Comparison of ENCODE assay signal across 1 cellular context in the genomic region with DNA sequence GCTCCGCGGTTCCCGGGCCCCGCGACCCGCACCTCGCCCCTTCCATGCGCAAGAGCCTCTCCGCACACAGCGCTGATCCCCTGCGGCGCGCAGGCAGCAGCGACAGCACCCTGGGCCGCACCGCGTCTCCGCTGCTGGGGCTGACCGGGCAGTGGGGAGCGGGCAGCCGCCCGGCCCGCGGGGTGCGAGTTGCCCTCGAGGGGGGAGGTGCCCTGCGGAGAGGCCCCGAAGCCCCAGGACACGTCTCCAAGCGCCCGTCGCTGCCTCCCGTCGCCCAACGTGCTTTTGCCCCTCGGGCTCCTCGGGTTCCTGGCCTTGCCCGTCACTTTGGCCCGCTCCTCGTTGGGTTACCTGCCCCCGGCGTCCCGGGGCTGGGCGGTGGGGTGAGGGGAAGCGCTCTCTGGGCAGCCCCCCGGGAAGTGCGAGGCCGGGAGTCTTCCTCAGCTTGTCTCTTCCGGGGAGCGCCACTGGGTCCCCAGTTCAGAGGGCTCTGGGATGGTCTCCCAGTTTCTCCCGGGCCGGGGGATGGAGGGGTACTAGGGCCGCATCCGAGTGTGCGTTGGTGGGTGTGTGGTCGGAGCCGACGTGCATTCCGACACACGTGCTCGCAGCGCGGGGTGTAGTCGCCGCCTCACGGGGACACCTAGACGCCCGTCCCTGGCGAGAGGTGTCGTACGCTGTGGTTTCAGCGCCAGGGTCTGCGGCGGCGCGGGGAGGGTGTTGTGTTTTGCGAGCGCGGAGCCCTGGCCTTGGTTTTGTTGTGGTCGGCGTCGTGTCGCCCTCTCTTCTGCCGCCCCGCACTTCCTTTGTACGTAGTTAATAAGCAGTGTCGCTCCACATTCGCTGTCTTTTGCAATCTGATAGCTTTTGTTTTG.
A peak's percentile ranks its signal among the peaks of the same experiment; 100 is the strongest.
TF ChIP-seq lines count a peak whose summit lies in the region.

No MANE protein-coding gene starts in this region.

TF ChIP-seq in HepG2, 621 proteins besides CTCF, POLR2A, EP300 and RAD21 (continued from another document and continues in another):
- TF ChIP-seq, protein P1, sequence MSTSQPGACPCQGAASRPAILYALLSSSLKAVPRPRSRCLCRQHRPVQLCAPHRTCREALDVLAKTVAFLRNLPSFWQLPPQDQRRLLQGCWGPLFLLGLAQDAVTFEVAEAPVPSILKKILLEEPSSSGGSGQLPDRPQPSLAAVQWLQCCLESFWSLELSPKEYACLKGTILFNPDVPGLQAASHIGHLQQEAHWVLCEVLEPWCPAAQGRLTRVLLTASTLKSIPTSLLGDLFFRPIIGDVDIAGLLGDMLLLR (CRISPR knock-in tag; IDR thresholded peaks at IDR 0.05), result peak; percentile 46; the same call in 1 of the 2 replicates
- TF ChIP-seq ZSCAN9 (CRISPR knock-in tag; IDR thresholded peaks at IDR 0.05; ENCODE audit: borderline replicate concordance), result no peak
- TF ChIP-seq ZNF10 (CRISPR knock-in tag; IDR thresholded peaks at IDR 0.05; ENCODE audit: borderline replicate concordance, low read depth), result no peak
- TF ChIP-seq HHEX (CRISPR knock-in tag; IDR thresholded peaks at IDR 0.05), result no peak
- no peak; the same call in 1 of the 2 replicates for TF ChIP-seq NKX3-1 (CRISPR knock-in tag; IDR thresholded peaks at IDR 0.05)
- TF ChIP-seq, protein P2, sequence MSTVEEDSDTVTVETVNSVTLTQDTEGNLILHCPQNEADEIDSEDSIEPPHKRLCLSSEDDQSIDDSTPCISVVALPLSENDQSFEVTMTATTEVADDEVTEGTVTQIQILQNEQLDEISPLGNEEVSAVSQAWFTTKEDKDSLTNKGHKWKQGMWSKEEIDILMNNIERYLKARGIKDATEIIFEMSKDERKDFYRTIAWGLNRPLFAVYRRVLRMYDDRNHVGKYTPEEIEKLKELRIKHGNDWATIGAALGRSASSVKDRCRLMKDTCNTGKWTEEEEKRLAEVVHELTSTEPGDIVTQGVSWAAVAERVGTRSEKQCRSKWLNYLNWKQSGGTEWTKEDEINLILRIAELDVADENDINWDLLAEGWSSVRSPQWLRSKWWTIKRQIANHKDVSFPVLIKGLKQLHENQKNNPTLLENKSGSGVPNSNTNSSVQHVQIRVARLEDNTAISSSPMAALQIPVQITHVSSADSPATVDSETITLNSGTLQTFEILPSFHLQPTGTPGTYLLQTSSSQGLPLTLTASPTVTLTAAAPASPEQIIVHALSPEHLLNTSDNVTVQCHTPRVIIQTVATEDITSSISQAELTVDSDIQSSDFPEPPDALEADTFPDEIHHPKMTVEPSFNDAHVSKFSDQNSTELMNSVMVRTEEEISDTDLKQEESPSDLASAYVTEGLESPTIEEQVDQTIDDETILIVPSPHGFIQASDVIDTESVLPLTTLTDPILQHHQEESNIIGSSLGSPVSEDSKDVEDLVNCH (CRISPR knock-in tag; IDR thresholded peaks at IDR 0.05), result no peak
- TF ChIP-seq ZNF704 (CRISPR knock-in tag; IDR thresholded peaks at IDR 0.05; ENCODE audit: borderline replicate concordance), result no peak
- TF ChIP-seq ZNF891 (CRISPR knock-in tag; IDR thresholded peaks at IDR 0.05), result peak; percentile 64
- peak; percentile 31; the same call in 1 of the 2 replicates for TF ChIP-seq BORCS8-MEF2B (CRISPR knock-in tag; IDR thresholded peaks at IDR 0.05)
- TF ChIP-seq ZNF563 (CRISPR knock-in tag; IDR thresholded peaks at IDR 0.05), result peak; percentile 19; the same call in 1 of the 2 replicates
- no peak for TF ChIP-seq RFX1 (IDR thresholded peaks at IDR 0.05)
- TF ChIP-seq ZNF550 (CRISPR knock-in tag; IDR thresholded peaks at IDR 0.05; ENCODE audit: borderline replicate concordance), result no peak
- TF ChIP-seq, protein P3, sequence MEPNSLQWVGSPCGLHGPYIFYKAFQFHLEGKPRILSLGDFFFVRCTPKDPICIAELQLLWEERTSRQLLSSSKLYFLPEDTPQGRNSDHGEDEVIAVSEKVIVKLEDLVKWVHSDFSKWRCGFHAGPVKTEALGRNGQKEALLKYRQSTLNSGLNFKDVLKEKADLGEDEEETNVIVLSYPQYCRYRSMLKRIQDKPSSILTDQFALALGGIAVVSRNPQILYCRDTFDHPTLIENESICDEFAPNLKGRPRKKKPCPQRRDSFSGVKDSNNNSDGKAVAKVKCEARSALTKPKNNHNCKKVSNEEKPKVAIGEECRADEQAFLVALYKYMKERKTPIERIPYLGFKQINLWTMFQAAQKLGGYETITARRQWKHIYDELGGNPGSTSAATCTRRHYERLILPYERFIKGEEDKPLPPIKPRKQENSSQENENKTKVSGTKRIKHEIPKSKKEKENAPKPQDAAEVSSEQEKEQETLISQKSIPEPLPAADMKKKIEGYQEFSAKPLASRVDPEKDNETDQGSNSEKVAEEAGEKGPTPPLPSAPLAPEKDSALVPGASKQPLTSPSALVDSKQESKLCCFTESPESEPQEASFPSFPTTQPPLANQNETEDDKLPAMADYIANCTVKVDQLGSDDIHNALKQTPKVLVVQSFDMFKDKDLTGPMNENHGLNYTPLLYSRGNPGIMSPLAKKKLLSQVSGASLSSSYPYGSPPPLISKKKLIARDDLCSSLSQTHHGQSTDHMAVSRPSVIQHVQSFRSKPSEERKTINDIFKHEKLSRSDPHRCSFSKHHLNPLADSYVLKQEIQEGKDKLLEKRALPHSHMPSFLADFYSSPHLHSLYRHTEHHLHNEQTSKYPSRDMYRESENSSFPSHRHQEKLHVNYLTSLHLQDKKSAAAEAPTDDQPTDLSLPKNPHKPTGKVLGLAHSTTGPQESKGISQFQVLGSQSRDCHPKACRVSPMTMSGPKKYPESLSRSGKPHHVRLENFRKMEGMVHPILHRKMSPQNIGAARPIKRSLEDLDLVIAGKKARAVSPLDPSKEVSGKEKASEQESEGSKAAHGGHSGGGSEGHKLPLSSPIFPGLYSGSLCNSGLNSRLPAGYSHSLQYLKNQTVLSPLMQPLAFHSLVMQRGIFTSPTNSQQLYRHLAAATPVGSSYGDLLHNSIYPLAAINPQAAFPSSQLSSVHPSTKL (CRISPR knock-in tag; IDR thresholded peaks at IDR 0.05), result peak; percentile 27
- TF ChIP-seq, protein P4, sequence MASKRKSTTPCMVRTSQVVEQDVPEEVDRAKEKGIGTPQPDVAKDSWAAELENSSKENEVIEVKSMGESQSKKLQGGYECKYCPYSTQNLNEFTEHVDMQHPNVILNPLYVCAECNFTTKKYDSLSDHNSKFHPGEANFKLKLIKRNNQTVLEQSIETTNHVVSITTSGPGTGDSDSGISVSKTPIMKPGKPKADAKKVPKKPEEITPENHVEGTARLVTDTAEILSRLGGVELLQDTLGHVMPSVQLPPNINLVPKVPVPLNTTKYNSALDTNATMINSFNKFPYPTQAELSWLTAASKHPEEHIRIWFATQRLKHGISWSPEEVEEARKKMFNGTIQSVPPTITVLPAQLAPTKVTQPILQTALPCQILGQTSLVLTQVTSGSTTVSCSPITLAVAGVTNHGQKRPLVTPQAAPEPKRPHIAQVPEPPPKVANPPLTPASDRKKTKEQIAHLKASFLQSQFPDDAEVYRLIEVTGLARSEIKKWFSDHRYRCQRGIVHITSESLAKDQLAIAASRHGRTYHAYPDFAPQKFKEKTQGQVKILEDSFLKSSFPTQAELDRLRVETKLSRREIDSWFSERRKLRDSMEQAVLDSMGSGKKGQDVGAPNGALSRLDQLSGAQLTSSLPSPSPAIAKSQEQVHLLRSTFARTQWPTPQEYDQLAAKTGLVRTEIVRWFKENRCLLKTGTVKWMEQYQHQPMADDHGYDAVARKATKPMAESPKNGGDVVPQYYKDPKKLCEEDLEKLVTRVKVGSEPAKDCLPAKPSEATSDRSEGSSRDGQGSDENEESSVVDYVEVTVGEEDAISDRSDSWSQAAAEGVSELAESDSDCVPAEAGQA (IDR thresholded peaks at IDR 0.05; ENCODE audit: low read depth), result no peak
- TF ChIP-seq, protein P4 (CRISPR knock-in tag; IDR thresholded peaks at IDR 0.05; ENCODE audit: borderline replicate concordance), result no peak
- TF ChIP-seq SNAI1 (CRISPR knock-in tag; IDR thresholded peaks at IDR 0.05; ENCODE audit: borderline replicate concordance), result peak; percentile 81
- TF ChIP-seq, protein P5, sequence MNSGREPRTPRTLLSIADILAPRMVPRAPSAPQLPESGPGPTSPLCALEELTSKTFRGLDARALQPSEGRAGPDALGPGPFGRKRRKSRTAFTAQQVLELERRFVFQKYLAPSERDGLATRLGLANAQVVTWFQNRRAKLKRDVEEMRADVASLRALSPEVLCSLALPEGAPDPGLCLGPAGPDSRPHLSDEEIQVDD (CRISPR knock-in tag; IDR thresholded peaks at IDR 0.05; ENCODE audit: borderline replicate concordance), result peak; percentile 67
- no peak; the same call in 1 of the 2 replicates for TF ChIP-seq MXD4 (CRISPR knock-in tag; IDR thresholded peaks at IDR 0.05)
- no peak for TF ChIP-seq ZNF331 (CRISPR knock-in tag; IDR thresholded peaks at IDR 0.05)
- TF ChIP-seq KLF16 (CRISPR knock-in tag; IDR thresholded peaks at IDR 0.05), result no peak
- no peak; the same call in 1 of the 2 replicates for TF ChIP-seq ZNF564 (CRISPR knock-in tag; IDR thresholded peaks at IDR 0.05)
- TF ChIP-seq SATB2 (CRISPR knock-in tag; IDR thresholded peaks at IDR 0.05), result no peak
- 0 out of 2 replicates have a peak, but pooled peaks have one; percentile 44 for TF ChIP-seq ZFX (CRISPR knock-in tag; IDR thresholded peaks at IDR 0.05; ENCODE audit: low read depth)
- TF ChIP-seq LRRFIP1 (CRISPR knock-in tag; conservative IDR thresholded peaks at IDR 0.05), result no peak
- TF ChIP-seq, protein P6, sequence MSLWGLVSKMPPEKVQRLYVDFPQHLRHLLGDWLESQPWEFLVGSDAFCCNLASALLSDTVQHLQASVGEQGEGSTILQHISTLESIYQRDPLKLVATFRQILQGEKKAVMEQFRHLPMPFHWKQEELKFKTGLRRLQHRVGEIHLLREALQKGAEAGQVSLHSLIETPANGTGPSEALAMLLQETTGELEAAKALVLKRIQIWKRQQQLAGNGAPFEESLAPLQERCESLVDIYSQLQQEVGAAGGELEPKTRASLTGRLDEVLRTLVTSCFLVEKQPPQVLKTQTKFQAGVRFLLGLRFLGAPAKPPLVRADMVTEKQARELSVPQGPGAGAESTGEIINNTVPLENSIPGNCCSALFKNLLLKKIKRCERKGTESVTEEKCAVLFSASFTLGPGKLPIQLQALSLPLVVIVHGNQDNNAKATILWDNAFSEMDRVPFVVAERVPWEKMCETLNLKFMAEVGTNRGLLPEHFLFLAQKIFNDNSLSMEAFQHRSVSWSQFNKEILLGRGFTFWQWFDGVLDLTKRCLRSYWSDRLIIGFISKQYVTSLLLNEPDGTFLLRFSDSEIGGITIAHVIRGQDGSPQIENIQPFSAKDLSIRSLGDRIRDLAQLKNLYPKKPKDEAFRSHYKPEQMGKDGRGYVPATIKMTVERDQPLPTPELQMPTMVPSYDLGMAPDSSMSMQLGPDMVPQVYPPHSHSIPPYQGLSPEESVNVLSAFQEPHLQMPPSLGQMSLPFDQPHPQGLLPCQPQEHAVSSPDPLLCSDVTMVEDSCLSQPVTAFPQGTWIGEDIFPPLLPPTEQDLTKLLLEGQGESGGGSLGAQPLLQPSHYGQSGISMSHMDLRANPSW (CRISPR knock-in tag; IDR thresholded peaks at IDR 0.05; ENCODE audit: borderline replicate concordance), result no peak
- no peak; the same call in none of the 2 replicates for TF ChIP-seq ARNTL (CRISPR knock-in tag; IDR thresholded peaks at IDR 0.05)
- TF ChIP-seq, protein P7, sequence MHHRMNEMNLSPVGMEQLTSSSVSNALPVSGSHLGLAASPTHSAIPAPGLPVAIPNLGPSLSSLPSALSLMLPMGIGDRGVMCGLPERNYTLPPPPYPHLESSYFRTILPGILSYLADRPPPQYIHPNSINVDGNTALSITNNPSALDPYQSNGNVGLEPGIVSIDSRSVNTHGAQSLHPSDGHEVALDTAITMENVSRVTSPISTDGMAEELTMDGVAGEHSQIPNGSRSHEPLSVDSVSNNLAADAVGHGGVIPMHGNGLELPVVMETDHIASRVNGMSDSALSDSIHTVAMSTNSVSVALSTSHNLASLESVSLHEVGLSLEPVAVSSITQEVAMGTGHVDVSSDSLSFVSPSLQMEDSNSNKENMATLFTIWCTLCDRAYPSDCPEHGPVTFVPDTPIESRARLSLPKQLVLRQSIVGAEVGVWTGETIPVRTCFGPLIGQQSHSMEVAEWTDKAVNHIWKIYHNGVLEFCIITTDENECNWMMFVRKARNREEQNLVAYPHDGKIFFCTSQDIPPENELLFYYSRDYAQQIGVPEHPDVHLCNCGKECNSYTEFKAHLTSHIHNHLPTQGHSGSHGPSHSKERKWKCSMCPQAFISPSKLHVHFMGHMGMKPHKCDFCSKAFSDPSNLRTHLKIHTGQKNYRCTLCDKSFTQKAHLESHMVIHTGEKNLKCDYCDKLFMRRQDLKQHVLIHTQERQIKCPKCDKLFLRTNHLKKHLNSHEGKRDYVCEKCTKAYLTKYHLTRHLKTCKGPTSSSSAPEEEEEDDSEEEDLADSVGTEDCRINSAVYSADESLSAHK (CRISPR knock-in tag; IDR thresholded peaks at IDR 0.05; ENCODE audit: borderline replicate concordance), result no peak
